19 cellular contexts compared by ENCODE assay signal in the genomic region with DNA sequence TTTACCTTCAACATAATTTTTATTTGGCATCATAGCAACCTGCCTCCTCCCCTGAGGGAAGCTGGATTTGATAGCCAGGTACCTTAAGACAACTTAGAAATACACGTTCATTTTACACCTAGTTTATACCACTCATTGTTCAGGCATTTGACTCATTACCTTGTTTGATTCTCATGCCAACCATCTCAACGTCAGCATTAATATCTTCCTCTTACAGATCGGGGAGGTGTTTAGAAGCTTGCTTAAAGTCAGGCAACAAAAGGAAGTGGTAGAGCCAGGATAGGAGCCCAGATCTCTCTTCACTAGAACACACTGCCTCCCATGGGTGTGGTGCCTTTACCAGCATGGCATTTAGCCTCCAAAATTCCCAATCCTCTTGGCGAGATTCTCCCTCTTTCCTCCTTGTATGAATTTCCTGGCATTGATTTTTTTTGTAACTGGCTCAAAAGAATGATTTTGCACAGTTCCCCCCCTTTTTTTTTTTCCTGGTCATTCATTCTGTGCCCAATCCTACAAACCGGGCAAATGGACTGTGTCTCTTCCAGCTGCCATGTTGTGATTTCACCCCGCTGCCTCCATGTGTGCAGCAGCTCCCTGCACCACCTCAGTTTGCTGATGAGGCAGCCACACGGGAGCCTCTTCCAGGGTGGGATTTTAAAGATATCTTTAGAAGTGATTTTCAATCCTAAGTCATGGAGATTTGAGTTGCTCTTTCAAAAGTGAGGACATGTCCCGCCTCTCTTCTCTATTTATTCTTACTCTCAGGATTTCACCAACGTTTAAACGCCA.
A peak's percentile ranks its signal among the peaks of the same experiment; 100 is the strongest.
DNase-seq lines count a peak whose midpoint lies in the region; ATAC-seq, FAIRE-seq and TF ChIP-seq lines count a peak whose summit lies in the region.
"Had no signal": no experiment of that assay in that cellular context is flagged by ENCODE, and none has a peak within 500 bp of the region (broad histone marks: within the 10 kb centered on the region; RNA-seq: fewer than 3 reads in every experiment).

No MANE protein-coding gene starts in this region.

- H3K27ac ChIP-seq in A549 (no peak overlapping the region; a peak in 1 of 6 replicates), RWPE1 (no peak overlapping the region), keratinocyte (ENCODE audit: control insufficient read depth, insufficient read depth, low read length) (no peak overlapping the region), coronary artery (no peak overlapping the region)
- H3K27ac ChIP-seq: BLaER1 treated with 17β-estradiol and CSF1 and Interleukin-3, amounts not matched to agents 10 nM and 100 nM had no signal

- H3K4me3 ChIP-seq in A549 (no peak overlapping the region), epithelial cell of esophagus (ENCODE audit: low read length) (no peak overlapping the region), keratinocyte (ENCODE audit: control insufficient read depth in 2 of 3, extremely low read depth in 1 of 3, insufficient read depth in 2 of 3, low read depth in 1 of 3, low read length in 3 of 3) (no peak overlapping the region), coronary artery (no peak overlapping the region)
- H3K4me3 ChIP-seq: BLaER1 treated with 17β-estradiol and CSF1 and Interleukin-3, amounts not matched to agents 10 nM and 100 nM had no signal

- H3K79me2 ChIP-seq in keratinocyte (ENCODE audit: control insufficient read depth, insufficient read depth, low read length): no peaks in the 10 kb centered on the region

- TF ChIP-seq RAD21 in A549 (conservative IDR thresholded peaks at IDR 0.05 in 1 of 2, IDR thresholded peaks at IDR 0.05 in 1 of 2): no peak

- H3K4me2 ChIP-seq in A549 (peak overlapping the region; percentile 25; the same call in 1 of the 3 replicates), keratinocyte (ENCODE audit: control insufficient read depth, extremely low read depth, insufficient read depth, low read depth, low read length) (no peak overlapping the region)
- H3K4me2 ChIP-seq: BLaER1 treated with 17β-estradiol and CSF1 and Interleukin-3, amounts not matched to agents 10 nM and 100 nM had no signal

- TF ChIP-seq EP300 in A549 (IDR thresholded peaks at IDR 0.05): no peak

- H3K4me1 ChIP-seq in A549 (peaks cover 45% of the 10 kb centered on the region), keratinocyte (ENCODE audit: control insufficient read depth, extremely low read depth, insufficient read depth, low read length) (no peaks in the 10 kb centered on the region)
- H3K4me1 ChIP-seq: BLaER1 treated with 17β-estradiol and CSF1 and Interleukin-3, amounts not matched to agents 10 nM and 100 nM had no signal

- H3K27me3 ChIP-seq in keratinocyte (ENCODE audit: control insufficient read depth, extremely low read depth, insufficient read depth, low read length): no peaks in the 10 kb centered on the region
- H3K27me3 ChIP-seq: BLaER1 treated with 17β-estradiol and CSF1 and Interleukin-3, amounts not matched to agents 10 nM and 100 nM had no signal

- H3K36me3 ChIP-seq in keratinocyte (ENCODE audit: control insufficient read depth in 2 of 2, extremely low read depth in 1 of 2, insufficient read depth in 2 of 2, low read length in 2 of 2): no peaks in the 10 kb centered on the region
- H3K36me3 ChIP-seq: BLaER1 treated with 17β-estradiol and CSF1 and Interleukin-3, amounts not matched to agents 10 nM and 100 nM had no signal

- CTCF ChIA-PET in A549 (lab: Yijun Ruan, JAX): interaction anchor here (0.8 kb wide), 1 partner anchor 277 kb away, joined by 3 read pairs; no protein-coding TSS in a partner anchor
- CTCF ChIA-PET in RWPE1 (lab: Yijun Ruan, JAX): no interaction called here

- H4K20me1 ChIP-seq in keratinocyte (ENCODE audit: control insufficient read depth, extremely low read depth, insufficient read depth, low read length): no peaks in the 10 kb centered on the region
- H4K20me1 ChIP-seq: BLaER1 treated with 17β-estradiol and CSF1 and Interleukin-3, amounts not matched to agents 10 nM and 100 nM had no signal

- DNase-seq in A549 (ENCODE audit: low read depth in 1 of 2, low spot score in 1 of 2) (peak in 1 of 2 experiments; percentile 51), RWPE1 (ENCODE audit: low spot score) (peak; percentile 20), epithelial cell of esophagus (ENCODE audit: low read depth) (peak; percentile 56), keratinocyte (ENCODE audit: low read depth, low spot score) (peak; percentile 11), NCI-H2107 (lab: John Stamatoyannopoulos, UW) (no peak), SKM-1 (lab: John Stamatoyannopoulos, UW; ENCODE audit: unreplicated experiment) (no peak), coronary artery (ENCODE audit: low spot score) (no peak)
- DNase-seq: 8988T; ACHN; Calu3; CD4-positive, CD25-positive, alpha-beta regulatory T cell; DMS79 treated with DMSO at 0.1 percent for 48 hours; EL; GOT3; H9 had no signal

- POLR2A ChIA-PET in A549 (lab: Yijun Ruan, JAX): no interaction called here
- POLR2A ChIA-PET in RWPE1 (lab: Yijun Ruan, JAX; ENCODE audit: low non-redundant PET): no interaction called here

- FAIRE-seq in A549 (lab: Jason Lieb, UNC): peak; percentile 73
- FAIRE-seq in keratinocyte (lab: Jason Lieb, UNC): peak; percentile 26
- FAIRE-seq: G401.6, GM12892, GM19239 had no signal

- WGBS in A549 (ENCODE audit: missing lambda C conversion rate): 61% methylated on average over 10 of the region's 10 CpGs

- no peak; a peak in 1 of 6 replicates for ATAC-seq in A549

- H3K9me3 ChIP-seq in A549 (no peaks in the 10 kb centered on the region), keratinocyte (ENCODE audit: control insufficient read depth, low read depth, low read length) (no peaks in the 10 kb centered on the region)
- H3K9me3 ChIP-seq: BLaER1 treated with 17β-estradiol and CSF1 and Interleukin-3, amounts not matched to agents 10 nM and 100 nM had no signal

- no peak for TF ChIP-seq POLR2A in A549 (IDR thresholded peaks at IDR 0.05; ENCODE audit: low read length)

- no peaks in the 10 kb centered on the region for H3K9me1 ChIP-seq in keratinocyte (ENCODE audit: control insufficient read depth, extremely low read depth, insufficient read depth, low read length)

- no peak overlapping the region for H2AFZ ChIP-seq in keratinocyte (ENCODE audit: control insufficient read depth, low read length)

- dilution Hi-C loops in keratinocyte (cut with MboI; ENCODE audit: extremely low pct_ligation_motif_present, low sequenced_read_pairs): no loop called here

- H3K9ac ChIP-seq in keratinocyte (ENCODE audit: control insufficient read depth, extremely low read depth, insufficient read depth, low read length): no peak overlapping the region
- H3K9ac ChIP-seq: BLaER1 treated with 17β-estradiol and CSF1 and Interleukin-3, amounts not matched to agents 10 nM and 100 nM had no signal

- no peak for TF ChIP-seq CTCF in A549 (IDR thresholded peaks at IDR 0.05)
- no peak for TF ChIP-seq CTCF in RWPE1 (conservative IDR thresholded peaks at IDR 0.05; ENCODE audit: low read depth)
- TF ChIP-seq CTCF in epithelial cell of esophagus (IDR thresholded peaks at IDR 0.05; ENCODE audit: insufficient read depth, low read depth, low read length, missing control alignments): no peak
- peak in 1 of 3 experiments; percentile 16 for TF ChIP-seq CTCF in keratinocyte (optimal IDR thresholded peaks at IDR 0.05 in 1 of 3, IDR thresholded peaks at IDR 0.05 in 1 of 3, conservative IDR thresholded peaks at IDR 0.05 in 1 of 3; ENCODE audit: extremely low read depth in 1 of 3, insufficient read depth in 2 of 3, low read length in 3 of 3)
- TF ChIP-seq CTCF in coronary artery (IDR thresholded peaks at IDR 0.05): no peak

TF ChIP-seq in A549, 52 proteins besides CTCF, POLR2A, EP300 and RAD21:
- TF ChIP-seq KDM1A (IDR thresholded peaks at IDR 0.05; ENCODE audit: low read depth) (no peak), MAZ (IDR thresholded peaks at IDR 0.05; ENCODE audit: borderline replicate concordance, low read depth, low read length) (no peak), CEBPB (IDR thresholded peaks at IDR 0.05) (no peak), SMC3 (IDR thresholded peaks at IDR 0.05) (no peak), TFCP2L1 (CRISPR knock-in tag; IDR thresholded peaks at IDR 0.05) (no peak), ZFP36 (IDR thresholded peaks at IDR 0.05; ENCODE audit: borderline replicate concordance, partially characterized antibody) (no peak)
- TF ChIP-seq, protein P1, sequence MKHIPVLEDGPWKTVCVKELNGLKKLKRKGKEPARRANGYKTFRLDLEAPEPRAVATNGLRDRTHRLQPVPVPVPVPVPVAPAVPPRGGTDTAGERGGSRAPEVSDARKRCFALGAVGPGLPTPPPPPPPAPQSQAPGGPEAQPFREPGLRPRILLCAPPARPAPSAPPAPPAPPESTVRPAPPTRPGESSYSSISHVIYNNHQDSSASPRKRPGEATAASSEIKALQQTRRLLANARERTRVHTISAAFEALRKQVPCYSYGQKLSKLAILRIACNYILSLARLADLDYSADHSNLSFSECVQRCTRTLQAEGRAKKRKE (CRISPR knock-in tag; IDR thresholded peaks at IDR 0.05; ENCODE audit: low read depth): no peak
- TF ChIP-seq, protein P2, sequence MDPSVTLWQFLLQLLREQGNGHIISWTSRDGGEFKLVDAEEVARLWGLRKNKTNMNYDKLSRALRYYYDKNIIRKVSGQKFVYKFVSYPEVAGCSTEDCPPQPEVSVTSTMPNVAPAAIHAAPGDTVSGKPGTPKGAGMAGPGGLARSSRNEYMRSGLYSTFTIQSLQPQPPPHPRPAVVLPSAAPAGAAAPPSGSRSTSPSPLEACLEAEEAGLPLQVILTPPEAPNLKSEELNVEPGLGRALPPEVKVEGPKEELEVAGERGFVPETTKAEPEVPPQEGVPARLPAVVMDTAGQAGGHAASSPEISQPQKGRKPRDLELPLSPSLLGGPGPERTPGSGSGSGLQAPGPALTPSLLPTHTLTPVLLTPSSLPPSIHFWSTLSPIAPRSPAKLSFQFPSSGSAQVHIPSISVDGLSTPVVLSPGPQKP (IDR thresholded peaks at IDR 0.05; ENCODE audit: low read depth, low read length): no peak

Comparison
In these comparisons a context has a peak if more than half of its experiments do, and no peak if none do; other contexts are left out.
1. DNase-seq: peak in RWPE1 (single experiment), epithelial cell of esophagus (single experiment) and keratinocyte (single experiment); none in NCI-H2107 (single experiment), SKM-1 (single experiment) and coronary artery (single experiment).